ENCODE assay signal across 1 cellular context in the genomic region with DNA sequence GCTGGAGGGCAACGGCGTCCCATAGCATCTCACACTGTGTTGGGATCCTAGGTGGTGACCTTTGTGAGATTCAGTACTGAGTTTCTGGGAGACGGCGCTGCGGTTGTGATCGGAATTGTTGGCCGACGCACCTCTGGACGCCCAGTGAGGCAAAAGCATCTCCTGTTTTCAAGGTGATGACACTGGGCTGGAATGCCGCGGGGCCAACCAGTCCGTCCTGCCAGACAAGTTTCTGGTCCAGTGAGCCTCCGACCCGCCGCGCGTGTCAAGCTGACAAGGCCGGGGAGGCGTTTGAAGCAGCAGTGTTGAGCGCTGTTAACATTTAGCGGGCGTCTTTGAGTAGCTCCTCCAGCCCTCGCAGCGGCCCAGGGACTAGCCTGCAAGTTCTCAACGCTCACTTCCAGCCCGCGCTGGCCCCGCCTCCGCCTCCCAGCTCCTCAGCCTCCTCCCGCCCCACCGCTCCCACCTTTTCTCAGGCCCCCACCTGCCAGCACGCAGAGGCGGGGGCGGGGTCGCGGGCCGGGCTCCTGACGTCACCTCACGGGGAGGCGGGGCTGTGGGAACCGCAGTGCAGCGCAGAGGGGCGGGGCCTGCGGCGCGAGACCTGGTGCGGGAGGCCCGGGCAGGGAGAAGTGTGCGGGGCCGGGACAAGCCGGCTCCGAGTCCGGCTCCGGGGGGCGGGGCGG.
TF ChIP-seq lines count a peak whose summit lies in the region.

No MANE protein-coding gene starts in this region.

TF ChIP-seq in GM23338, 12 proteins besides CTCF, POLR2A, EP300 and RAD21 (continued from another document):
- TF ChIP-seq, protein P1, sequence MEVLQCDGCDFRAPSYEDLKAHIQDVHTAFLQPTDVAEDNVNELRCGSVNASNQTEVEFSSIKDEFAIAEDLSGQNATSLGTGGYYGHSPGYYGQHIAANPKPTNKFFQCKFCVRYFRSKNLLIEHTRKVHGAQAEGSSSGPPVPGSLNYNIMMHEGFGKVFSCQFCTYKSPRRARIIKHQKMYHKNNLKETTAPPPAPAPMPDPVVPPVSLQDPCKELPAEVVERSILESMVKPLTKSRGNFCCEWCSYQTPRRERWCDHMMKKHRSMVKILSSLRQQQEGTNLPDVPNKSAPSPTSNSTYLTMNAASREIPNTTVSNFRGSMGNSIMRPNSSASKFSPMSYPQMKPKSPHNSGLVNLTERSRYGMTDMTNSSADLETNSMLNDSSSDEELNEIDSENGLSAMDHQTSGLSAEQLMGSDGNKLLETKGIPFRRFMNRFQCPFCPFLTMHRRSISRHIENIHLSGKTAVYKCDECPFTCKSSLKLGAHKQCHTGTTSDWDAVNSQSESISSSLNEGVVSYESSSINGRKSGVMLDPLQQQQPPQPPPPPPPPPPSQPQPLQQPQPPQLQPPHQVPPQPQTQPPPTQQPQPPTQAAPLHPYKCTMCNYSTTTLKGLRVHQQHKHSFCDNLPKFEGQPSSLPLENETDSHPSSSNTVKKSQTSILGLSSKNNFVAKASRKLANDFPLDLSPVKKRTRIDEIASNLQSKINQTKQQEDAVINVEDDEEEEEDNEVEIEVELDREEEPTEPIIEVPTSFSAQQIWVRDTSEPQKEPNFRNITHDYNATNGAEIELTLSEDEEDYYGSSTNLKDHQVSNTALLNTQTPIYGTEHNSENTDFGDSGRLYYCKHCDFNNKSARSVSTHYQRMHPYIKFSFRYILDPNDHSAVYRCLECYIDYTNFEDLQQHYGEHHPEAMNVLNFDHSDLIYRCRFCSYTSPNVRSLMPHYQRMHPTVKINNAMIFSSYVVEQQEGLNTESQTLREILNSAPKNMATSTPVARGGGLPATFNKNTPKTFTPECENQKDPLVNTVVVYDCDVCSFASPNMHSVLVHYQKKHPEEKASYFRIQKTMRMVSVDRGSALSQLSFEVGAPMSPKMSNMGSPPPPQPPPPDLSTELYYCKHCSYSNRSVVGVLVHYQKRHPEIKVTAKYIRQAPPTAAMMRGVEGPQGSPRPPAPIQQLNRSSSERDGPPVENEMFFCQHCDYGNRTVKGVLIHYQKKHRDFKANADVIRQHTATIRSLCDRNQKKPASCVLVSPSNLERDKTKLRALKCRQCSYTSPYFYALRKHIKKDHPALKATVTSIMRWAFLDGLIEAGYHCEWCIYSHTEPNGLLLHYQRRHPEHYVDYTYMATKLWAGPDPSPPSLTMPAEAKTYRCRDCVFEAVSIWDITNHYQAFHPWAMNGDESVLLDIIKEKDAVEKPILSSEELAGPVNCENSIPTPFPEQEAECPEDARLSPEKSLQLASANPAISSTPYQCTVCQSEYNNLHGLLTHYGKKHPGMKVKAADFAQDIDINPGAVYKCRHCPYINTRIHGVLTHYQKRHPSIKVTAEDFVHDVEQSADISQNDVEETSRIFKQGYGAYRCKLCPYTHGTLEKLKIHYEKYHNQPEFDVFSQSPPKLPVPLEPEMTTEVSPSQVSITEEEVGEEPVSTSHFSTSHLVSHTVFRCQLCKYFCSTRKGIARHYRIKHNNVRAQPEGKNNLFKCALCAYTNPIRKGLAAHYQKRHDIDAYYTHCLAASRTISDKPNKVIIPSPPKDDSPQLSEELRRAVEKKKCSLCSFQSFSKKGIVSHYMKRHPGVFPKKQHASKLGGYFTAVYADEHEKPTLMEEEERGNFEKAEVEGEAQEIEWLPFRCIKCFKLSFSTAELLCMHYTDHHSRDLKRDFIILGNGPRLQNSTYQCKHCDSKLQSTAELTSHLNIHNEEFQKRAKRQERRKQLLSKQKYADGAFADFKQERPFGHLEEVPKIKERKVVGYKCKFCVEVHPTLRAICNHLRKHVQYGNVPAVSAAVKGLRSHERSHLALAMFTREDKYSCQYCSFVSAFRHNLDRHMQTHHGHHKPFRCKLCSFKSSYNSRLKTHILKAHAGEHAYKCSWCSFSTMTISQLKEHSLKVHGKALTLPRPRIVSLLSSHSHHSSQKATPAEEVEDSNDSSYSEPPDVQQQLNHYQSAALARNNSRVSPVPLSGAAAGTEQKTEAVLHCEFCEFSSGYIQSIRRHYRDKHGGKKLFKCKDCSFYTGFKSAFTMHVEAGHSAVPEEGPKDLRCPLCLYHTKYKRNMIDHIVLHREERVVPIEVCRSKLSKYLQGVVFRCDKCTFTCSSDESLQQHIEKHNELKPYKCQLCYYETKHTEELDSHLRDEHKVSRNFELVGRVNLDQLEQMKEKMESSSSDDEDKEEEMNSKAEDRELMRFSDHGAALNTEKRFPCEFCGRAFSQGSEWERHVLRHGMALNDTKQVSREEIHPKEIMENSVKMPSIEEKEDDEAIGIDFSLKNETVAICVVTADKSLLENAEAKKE (CRISPR knock-in tag; IDR thresholded peaks at IDR 0.05), result no peak
- TF ChIP-seq JUNB (IDR thresholded peaks at IDR 0.05; ENCODE audit: unreplicated experiment), result peak; percentile 14
